15 cellular contexts compared by ENCODE assay signal in the genomic region with DNA sequence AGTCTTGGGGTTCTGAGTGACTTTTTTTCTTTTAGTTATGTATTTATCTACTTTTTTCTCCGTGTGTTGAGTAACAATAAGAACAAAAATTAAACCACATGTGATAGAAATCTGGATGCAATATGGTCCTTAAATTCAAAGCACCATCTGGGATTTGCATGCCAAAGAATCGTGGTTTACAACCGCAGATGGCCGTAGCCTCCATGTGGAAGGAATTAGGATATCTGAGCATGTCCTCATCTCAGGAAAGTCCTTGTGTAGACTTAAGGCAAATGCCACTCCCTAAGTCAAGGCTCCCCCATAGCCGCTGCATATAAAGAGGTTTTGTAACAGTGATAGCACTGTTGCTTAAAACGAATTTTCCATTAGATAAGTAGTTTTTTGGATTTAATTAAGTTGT.
DNase-seq lines count a peak whose midpoint lies in the region; TF ChIP-seq lines count a peak whose summit lies in the region.
"Had no signal": no experiment of that assay in that cellular context is flagged by ENCODE, and none has a peak within 500 bp of the region (broad histone marks: within the 10 kb centered on the region; RNA-seq: fewer than 3 reads in every experiment).

No MANE protein-coding gene starts in this region.

- H3K9me3 ChIP-seq in endodermal cell (ENCODE audit: control insufficient read depth, low read length) (peaks cover 35% of the 10 kb centered on the region), mesenchymal stem cell (ENCODE audit: control insufficient read depth, low read length) (peaks cover 28% of the 10 kb centered on the region), uterus (no peaks in the 10 kb centered on the region)
- H3K9me3 ChIP-seq: right lobe of liver had no signal

- no peak overlapping the region for H3K4me2 ChIP-seq in mesenchymal stem cell (ENCODE audit: low read length, poor library complexity, severe bottlenecking)

- no peaks in the 10 kb centered on the region for H3K27me3 ChIP-seq in endodermal cell (ENCODE audit: control insufficient read depth, insufficient read depth, low read length, poor library complexity, severe bottlenecking)
- no peaks in the 10 kb centered on the region for H3K27me3 ChIP-seq in mesenchymal stem cell (ENCODE audit: control insufficient read depth in 1 of 2, insufficient read depth in 1 of 2, low read length in 2 of 2)
- H3K27me3 ChIP-seq in uterus, result no peaks in the 10 kb centered on the region
- H3K27me3 ChIP-seq: right lobe of liver had no signal

- no peak overlapping the region for H3K4me3 Mint-ChIP-seq in endodermal cell
- H3K4me3 Mint-ChIP-seq: naive B cell had no signal

- intact Hi-C loops in uterus (cut with DNase I; ENCODE audit: low total_unique reads), result no loop called here

- WGBS in endodermal cell (ENCODE audit: insufficient coverage in 1 of 2, insufficient read length in 1 of 2), 2 experiments, result 90 to 97% methylated on average over 3 to 6 of the region's 6 CpGs
- 58% methylated on average over 5 of the region's 6 CpGs for WGBS in mesenchymal stem cell

- H3K79me1 ChIP-seq in mesenchymal stem cell (replicated peaks; ENCODE audit: low read length, poor library complexity, severe bottlenecking), result no peaks in the 10 kb centered on the region

- H3K4me3 ChIP-seq in endodermal cell (ENCODE audit: low read length) (no peak overlapping the region), mesenchymal stem cell (ENCODE audit: insufficient read depth in 1 of 2, low read depth in 1 of 2, low read length in 2 of 2) (no peak overlapping the region), uterus (no peak overlapping the region)
- H3K4me3 ChIP-seq: right lobe of liver had no signal

- peaks cover 9% of the 10 kb centered on the region for H3K4me1 Mint-ChIP-seq in endodermal cell

- no peak overlapping the region for H3K18ac ChIP-seq in mesenchymal stem cell (ENCODE audit: low read depth in 1 of 2, low read length in 2 of 2)

- H3K4me1 ChIP-seq in endodermal cell (ENCODE audit: control insufficient read depth, insufficient read depth, low read length) (peaks cover 2% of the 10 kb centered on the region), mesenchymal stem cell (ENCODE audit: control insufficient read depth, insufficient read depth, low read depth, low read length) (peaks cover 7% of the 10 kb centered on the region), uterus (peaks cover 3 to 10% of the 10 kb centered on the region in 2 donors)
- H3K4me1 ChIP-seq: right lobe of liver had no signal

- peak; percentile 11 for DNase-seq in NCI-H82 (lab: John Stamatoyannopoulos, UW)
- no peak for DNase-seq in NCI-H82 treated with DMSO at 0.1 percent for 48 hours (lab: John Stamatoyannopoulos, UW; ENCODE audit: unreplicated experiment)
- DNase-seq in endodermal cell, result no peak
- DNase-seq in mesenchymal stem cell, result no peak
- peak in 1 of 2 donors; percentile 73 for DNase-seq in uterus
- DNase-seq in NCI-H2196 treated with DMSO at 0.1 percent for 48 hours (lab: John Stamatoyannopoulos, UW; ENCODE audit: unreplicated experiment), result no peak
- DNase-seq in T-helper 9 cell, result no peak
- DNase-seq in glomerular visceral epithelial cell (ENCODE audit: extremely low spot score), result no peak
- DNase-seq: 8988T, caudate nucleus, erythroblast, naive B cell, NCI-H187, right lobe of liver, SW 1271 had no signal

- H3K9ac ChIP-seq in endodermal cell (ENCODE audit: extremely low read depth, low read length, poor library complexity, severe bottlenecking), result no peak overlapping the region
- H3K9ac ChIP-seq in mesenchymal stem cell (ENCODE audit: low read length), result peak overlapping the region; percentile 66

- peaks cover 36% of the 10 kb centered on the region for H3K9me3 Mint-ChIP-seq in endodermal cell

- H3K23ac ChIP-seq in mesenchymal stem cell (ENCODE audit: low read length in 2 of 2), result no peak overlapping the region

- H3K27ac Mint-ChIP-seq in endodermal cell, result no peak overlapping the region
- H3K27ac Mint-ChIP-seq: naive B cell had no signal

- TF ChIP-seq CTCF in endodermal cell (conservative IDR thresholded peaks at IDR 0.05) (peak; percentile 31), uterus (IDR thresholded peaks at IDR 0.05) (peak; percentile 30 to 64 (median 43))

- no peaks in the 10 kb centered on the region for H3K36me3 Mint-ChIP-seq in endodermal cell (ENCODE audit: low read depth)

- H2AK5ac ChIP-seq in mesenchymal stem cell (ENCODE audit: low read length, severe bottlenecking), result no peak overlapping the region

- no peak overlapping the region for H4K91ac ChIP-seq in mesenchymal stem cell (ENCODE audit: low read length)

- no peak for TF ChIP-seq POLR2A in uterus (IDR thresholded peaks at IDR 0.05)

- H3K36me3 ChIP-seq in endodermal cell (ENCODE audit: control insufficient read depth, insufficient read depth, low read length) (no peaks in the 10 kb centered on the region), mesenchymal stem cell (ENCODE audit: control insufficient read depth in 1 of 2, insufficient read depth in 2 of 2, low read depth in 1 of 2, low read length in 2 of 2) (peaks cover 0 to 4% of the 10 kb centered on the region in 2 experiments), uterus (no peaks in the 10 kb centered on the region)
- H3K36me3 ChIP-seq: right lobe of liver had no signal

- H3K14ac ChIP-seq in mesenchymal stem cell (ENCODE audit: low read length in 2 of 2), result no peak overlapping the region

- no peak overlapping the region for H3K27ac ChIP-seq in endodermal cell (ENCODE audit: low read depth, low read length)
- no peak overlapping the region for H3K27ac ChIP-seq in mesenchymal stem cell (ENCODE audit: low read length, poor library complexity, severe bottlenecking)
- peak overlapping the region; percentile 67 to 70 for H3K27ac ChIP-seq in uterus
- H3K27ac ChIP-seq: right lobe of liver had no signal

- no peak overlapping the region for H3K4ac ChIP-seq in mesenchymal stem cell (ENCODE audit: low read depth in 1 of 2, low read length in 2 of 2)

- H2BK12ac ChIP-seq in mesenchymal stem cell (ENCODE audit: low read length in 2 of 2), result no peak overlapping the region

- H3K27me3 Mint-ChIP-seq in endodermal cell (ENCODE audit: insufficient read depth), result no peaks in the 10 kb centered on the region

- no peak overlapping the region for H2BK15ac ChIP-seq in mesenchymal stem cell (ENCODE audit: low read depth, poor library complexity, severe bottlenecking)

- H2BK120ac ChIP-seq in mesenchymal stem cell (ENCODE audit: low read depth, low read length), result no peak overlapping the region

- H2AFZ ChIP-seq in mesenchymal stem cell (ENCODE audit: low read depth, low read length), result no peak overlapping the region

- no peak overlapping the region for H2BK5ac ChIP-seq in mesenchymal stem cell (ENCODE audit: low read depth, low read length, poor library complexity, severe bottlenecking)

- no peak overlapping the region for H4K8ac ChIP-seq in mesenchymal stem cell (ENCODE audit: low read length)

Comparison
In these comparisons a context has a peak if more than half of its experiments do, and no peak if none do; other contexts are left out.
1. H3K27ac ChIP-seq: peak in uterus (2 of 2); none in endodermal cell (single experiment) and mesenchymal stem cell (single experiment).